ENCODE assay signal across 13 cellular contexts in genomic region chr4:5874811-5875465, GRCh38. TPM values are rescaled to one million over a fixed set of nuclear protein-coding genes. Genes with fewer than 3 reads are reported as not detected.
DNase-seq lines count a peak whose midpoint lies in the region; ATAC-seq, FAIRE-seq and TF ChIP-seq lines count a peak whose summit lies in the region.
"Had no signal": no experiment of that assay in that cellular context is flagged by ENCODE, and none has a peak within 500 bp of the region (broad histone marks: within the 10 kb centered on the region; RNA-seq: fewer than 3 reads in every experiment).

No MANE protein-coding gene starts in this region.

- H3K4me1 ChIP-seq in H1 (replicated peaks in 1 of 4; ENCODE audit: control insufficient read depth in 3 of 4, insufficient read depth in 4 of 4, low read length in 3 of 4): peaks cover 0 to 4% (median 3%) of the 10 kb centered on the region in 4 experiments; a peak in 4 of 7 replicates
- no peaks in the 10 kb centered on the region for H3K4me1 ChIP-seq in mucosa of descending colon (ENCODE audit: low read depth)

- H2AFZ ChIP-seq in H1 (ENCODE audit: low read length): no peak overlapping the region

- H3K36me3 Mint-ChIP-seq in Calu3 (ENCODE audit: insufficient read depth, unreplicated experiment): no peaks in the 10 kb centered on the region
- H3K36me3 Mint-ChIP-seq: activated CD4-positive, alpha-beta memory T cell treated with anti-CD3 and anti-CD28 coated beads for 36 hours; activated naive CD4-positive, alpha-beta T cell treated with anti-CD3 and anti-CD28 coated beads, Interleukin-2, amount 50 U/mL, for 24 hours had no signal

- no peak for TF ChIP-seq EP300 in H1 (IDR thresholded peaks at IDR 0.05; ENCODE audit: borderline replicate concordance in 1 of 2, low read depth in 2 of 2, low read length in 2 of 2)

- no peak overlapping the region for H2BK12ac ChIP-seq in H1 (ENCODE audit: low read depth, low read length)

- no peak overlapping the region for H3K4me3 Mint-ChIP-seq in Calu3 (ENCODE audit: low read depth, unreplicated experiment)
- H3K4me3 Mint-ChIP-seq: activated CD4-positive, alpha-beta memory T cell treated with anti-CD3 and anti-CD28 coated beads for 36 hours; activated naive CD4-positive, alpha-beta T cell treated with anti-CD3 and anti-CD28 coated beads, Interleukin-2, amount 50 U/mL, for 24 hours; nephron had no signal

- no peak overlapping the region for H3K14ac ChIP-seq in H1 (ENCODE audit: insufficient read length)

- CTCF ChIA-PET in H1 (lab: Charles Lee; ENCODE audit: partially characterized antibody) (interaction anchor here (0.7 to 2.2 kb wide), 8 partner anchors 10 to 108 kb away, joined by 3 to 9 read pairs (median 3); partner anchors contain the start of gene CRMP1), Calu3 (lab: Charles Lee) (interaction anchor here (0.7 kb wide), 1 partner anchor 16 kb away, joined by 4 read pairs; no protein-coding TSS in a partner anchor)

- TF ChIP-seq CTCF in H1 (IDR thresholded peaks at IDR 0.05; ENCODE audit: control extremely low read depth in 1 of 3, insufficient read depth in 1 of 3, low read depth in 1 of 3, low read length in 3 of 3): no peak
- no peak for TF ChIP-seq CTCF in mucosa of descending colon (IDR thresholded peaks at IDR 0.05)
- TF ChIP-seq CTCF in Calu3 (IDR thresholded peaks at IDR 0.05; ENCODE audit: unreplicated experiment): no peak

- no peak overlapping the region for H3K4me3 ChIP-seq in H1 (ENCODE audit: extremely low read depth in 1 of 4, insufficient read depth in 2 of 4, low read depth in 3 of 4, low read length in 4 of 4)
- H3K4me3 ChIP-seq in mucosa of descending colon: no peak overlapping the region
- H3K4me3 ChIP-seq: spleen had no signal

- TF ChIP-seq RAD21 in H1 (IDR thresholded peaks at IDR 0.05 in 1 of 2, conservative IDR thresholded peaks at IDR 0.05 in 1 of 2; ENCODE audit: low read depth in 2 of 2, low read length in 2 of 2): no peak

- no peak overlapping the region for H3K18ac ChIP-seq in H1 (ENCODE audit: extremely low read depth, low read length)

- H3K9ac ChIP-seq in H1 (replicated peaks in 1 of 4; ENCODE audit: extremely low read depth in 1 of 4, low read depth in 3 of 4, low read length in 3 of 4): no peak overlapping the region

- BruUV-seq in Calu3 (replicated peaks; lab: Mats Ljungman, UMichigan): no TSS peak

- H3K23me2 ChIP-seq in H1 (ENCODE audit: low read depth, low read length): no peaks in the 10 kb centered on the region

- no peak overlapping the region for H2BK15ac ChIP-seq in H1 (ENCODE audit: low read length)

- no peaks in the 10 kb centered on the region for H3K27me3 ChIP-seq in H1 (replicated peaks in 1 of 4; ENCODE audit: control insufficient read depth in 3 of 4, extremely low read depth in 1 of 4, insufficient read depth in 3 of 4, low read length in 3 of 4)

- no peak overlapping the region for H2BK5ac ChIP-seq in H1 (ENCODE audit: low read depth, low read length)

- H2AK5ac ChIP-seq in H1 (ENCODE audit: low read depth, low read length): no peak overlapping the region

- FAIRE-seq in H1 (lab: Jason Lieb, UNC): peak; percentile 76
- FAIRE-seq: islet of Langerhans had no signal

- H3K79me1 ChIP-seq in H1 (ENCODE audit: low read depth, low read length): peaks cover 43% of the 10 kb centered on the region

- no peaks in the 10 kb centered on the region for H3K4me1 Mint-ChIP-seq in Calu3 (ENCODE audit: low read depth, unreplicated experiment)
- H3K4me1 Mint-ChIP-seq: activated naive CD4-positive, alpha-beta T cell treated with anti-CD3 and anti-CD28 coated beads, Interleukin-2, amount 50 U/mL, for 24 hours had no signal

- no peaks in the 10 kb centered on the region for H3K27me3 Mint-ChIP-seq in Calu3 (ENCODE audit: unreplicated experiment)

- H2BK120ac ChIP-seq in H1 (replicated peaks; ENCODE audit: low read depth, low read length): no peak overlapping the region

- POLR2A ChIA-PET in H1 (lab: Charles Lee; ENCODE audit: partially characterized antibody): interaction anchor here (0.7 to 1.9 kb wide), 3 partner anchors 11 to 512 kb away, joined by 3 to 6 read pairs (median 4); no protein-coding TSS in a partner anchor

- no peak overlapping the region for H4K91ac ChIP-seq in H1 (replicated peaks; ENCODE audit: insufficient read length, low read length)

- no peak overlapping the region for H4K8ac ChIP-seq in H1 (ENCODE audit: extremely low read depth, insufficient read depth, low read length)

- no peak overlapping the region for H3K4me2 ChIP-seq in H1 (ENCODE audit: insufficient read depth in 1 of 2, low read depth in 2 of 2, low read length in 2 of 2)

- 26% methylated on average over 6 of the region's 6 CpGs; no CpG with 5 or more reads in 1 of the 2 experiments for WGBS in H1 (ENCODE audit: extremely low coverage in 1 of 2, insufficient coverage in 1 of 2, insufficient read length in 1 of 2, insufficient replicate concordance in 2 of 2, low coverage in 1 of 2, low lambda C conversion rate in 2 of 2, missing lambda C conversion rate in 1 of 2), 2 experiments

- H3K4ac ChIP-seq in H1 (replicated peaks; ENCODE audit: insufficient read length, low read depth, low read length): no peak overlapping the region

- no peak overlapping the region for H3K27ac Mint-ChIP-seq in Calu3 (ENCODE audit: unreplicated experiment)
- H3K27ac Mint-ChIP-seq: activated CD4-positive, alpha-beta memory T cell treated with anti-CD3 and anti-CD28 coated beads for 36 hours; activated naive CD4-positive, alpha-beta T cell treated with anti-CD3 and anti-CD28 coated beads, Interleukin-2, amount 50 U/mL, for 24 hours; nephron had no signal

- no peak overlapping the region for H4K5ac ChIP-seq in H1 (ENCODE audit: insufficient read length, low read depth, low read length)

- no peak for TF ChIP-seq POLR2A in H1 (IDR thresholded peaks at IDR 0.05; ENCODE audit: control extremely low read depth in 1 of 2, low read depth in 2 of 2, low read length in 2 of 2)

- H3K9me3 Mint-ChIP-seq in Calu3 (ENCODE audit: low read depth, unreplicated experiment): peaks cover 2% of the 10 kb centered on the region
- H3K9me3 Mint-ChIP-seq: activated naive CD4-positive, alpha-beta T cell treated with anti-CD3 and anti-CD28 coated beads, Interleukin-2, amount 50 U/mL, for 24 hours had no signal

- H3K27ac ChIP-seq in H1 (ENCODE audit: low read depth, low read length): no peak overlapping the region
- H3K27ac ChIP-seq: spleen had no signal

- ATAC-seq in mucosa of descending colon (peak; percentile 40), HG03025 (IDR thresholded peaks at IDR 0.05; ENCODE audit: low FRiP score, unreplicated experiment) (no peak)

- no peaks in the 10 kb centered on the region for H3K9me3 ChIP-seq in H1 (ENCODE audit: insufficient read depth in 2 of 2, low read depth in 1 of 2, low read length in 1 of 2)
- no peaks in the 10 kb centered on the region for H3K9me3 ChIP-seq in mucosa of descending colon
- H3K9me3 ChIP-seq: spleen had no signal

- H3K56ac ChIP-seq in H1 (replicated peaks; ENCODE audit: insufficient read length, low read depth, low read length): no peak overlapping the region

- H3K23ac ChIP-seq in H1 (ENCODE audit: insufficient read length): no peak overlapping the region

- DNase-seq in ELF-1 (ENCODE audit: low read depth, low spot score): peak; percentile 72
- peak; percentile 51 for DNase-seq in NCI-H345 (lab: John Stamatoyannopoulos, UW)
- DNase-seq in H1 (ENCODE audit: low read depth in 1 of 2, low spot score in 2 of 2): no peak
- peak in 1 of 3 donors; percentile 19 for DNase-seq in mucosa of descending colon
- DNase-seq in Calu3: no peak
- no peak for DNase-seq in activated CD8-positive, alpha-beta memory T cell treated with anti-CD3 and anti-CD28 coated beads, Interleukin-2, amount 50 U/mL, for 48 hours
- no peak for DNase-seq in NCI-H526 (lab: John Stamatoyannopoulos, UW)
- DNase-seq: activated CD4-positive, alpha-beta memory T cell treated with anti-CD3 and anti-CD28 coated beads for 36 hours; spleen had no signal

- H3K79me2 ChIP-seq in H1 (ENCODE audit: control insufficient read depth in 1 of 2, insufficient read depth in 2 of 2, low read length in 2 of 2): peaks cover 0 to 78% of the 10 kb centered on the region in 2 experiments

- H3K36me3 ChIP-seq in H1 (ENCODE audit: control insufficient read depth in 2 of 4, insufficient read depth in 4 of 4, low read length in 3 of 4) (peaks cover 0 to 8% (median 1%) of the 10 kb centered on the region in 4 experiments; a peak in 3 of 8 replicates), mucosa of descending colon (ENCODE audit: low read depth) (no peaks in the 10 kb centered on the region)
- H3K36me3 ChIP-seq: spleen had no signal

- H2BK20ac ChIP-seq in H1 (ENCODE audit: low read length): no peak overlapping the region

- H4K20me1 ChIP-seq in H1 (replicated peaks in 1 of 2; ENCODE audit: control insufficient read depth in 1 of 2, insufficient read depth in 2 of 2, low read length in 2 of 2): peaks cover 45 to 55% of the 10 kb centered on the region in 2 experiments

- intact Hi-C loops in mucosa of descending colon (cut with DNase I, micrococcal nuclease): no loop called here
- intact Hi-C loops in Calu3 (cut with micrococcal nuclease; ENCODE audit: unreplicated experiment): no loop called here

TF ChIP-seq in H1, 55 proteins besides CTCF, POLR2A, EP300 and RAD21 (continues in another document):
- TF ChIP-seq RXRA (IDR thresholded peaks at IDR 0.05; ENCODE audit: insufficient read depth, low read depth, low read length) (no peak), BCL11A (IDR thresholded peaks at IDR 0.05; ENCODE audit: low read depth in 2 of 2, low read length in 2 of 2) (no peak), YY1 (IDR thresholded peaks at IDR 0.05; ENCODE audit: low read depth, low read length) (0 out of 2 replicates have a peak, but pooled peaks have one; percentile 20), GTF2F1 (IDR thresholded peaks at IDR 0.05; ENCODE audit: borderline replicate concordance, low read depth, low read length) (no peak), CBX8 (IDR thresholded peaks at IDR 0.05; ENCODE audit: borderline replicate concordance, low read depth, low read length) (no peak), SIN3A (conservative IDR thresholded peaks at IDR 0.05 in 1 of 2, IDR thresholded peaks at IDR 0.05 in 1 of 2; ENCODE audit: low read depth in 1 of 2, low read length in 2 of 2) (peak; percentile 95 to 97), HDAC6 (IDR thresholded peaks at IDR 0.05; ENCODE audit: low read depth, low read length) (no peak), CHD1 (IDR thresholded peaks at IDR 0.05; ENCODE audit: low read depth, low read length) (no peak)

RNA-seq across cellular contexts. Expression of gene CRMP1, which starts 17.9 kb away (rescaled TPM):
- total RNA-seq in H1 (2021; fragmentation: NEBNext Ultra II Directional; extraction: Animal tissue kit (Norgen Biotek cat#: 25700)): 117 and 120 TPM in 2 replicates
- polyA plus RNA-seq in H1 (2011; rRNA removed): 131 and 137 TPM in 2 replicates
- polyA plus RNA-seq in H1 (2011; cell fraction: cytosol; rRNA removed): 121 TPM
- polyA plus RNA-seq in H1 (2011; cell fraction: nucleus; rRNA removed): 117 TPM
- polyA plus RNA-seq in H1 (2012, experiment 1 of 2): 104 to 147 TPM (median 135 TPM) in 4 replicates
- 125 TPM for polyA plus RNA-seq in H1 (2012, experiment 2 of 2)
- 92.2 TPM for polyA plus RNA-seq in H1 (2013, experiment 1 of 2)
- 91.3 TPM for polyA plus RNA-seq in H1 (2013, experiment 2 of 2)
- polyA minus RNA-seq in H1 (2011; rRNA and poly(A)+ RNA removed): 101 and 107 TPM in 2 replicates
- polyA minus RNA-seq in H1 (2011; cell fraction: cytosol; rRNA and poly(A)+ RNA removed): 75.3 TPM
- polyA minus RNA-seq in H1 (2011; cell fraction: nucleus; rRNA and poly(A)+ RNA removed): 50.6 TPM
- total RNA-seq in mucosa of descending colon (1 to 10 TPM in 2 of 3 donors, under 1 TPM in 1; 0.58 to 4.4 (median 1.0) TPM), Calu3 (2022) (not detected in 2 replicates)
- total RNA-seq: activated CD4-positive, alpha-beta memory T cell treated with anti-CD3 and anti-CD28 coated beads for 36 hours had no signal

Comparison
In these comparisons a context has a peak if more than half of its experiments do, and no peak if none do; other contexts are left out.
1. DNase-seq: peak in ELF-1 (single experiment) and NCI-H345 (single experiment); none in H1 (0 of 2), Calu3 (single experiment), activated CD8-positive, alpha-beta memory T cell treated with anti-CD3 and anti-CD28 coated beads, Interleukin-2, amount 50 U/mL, for 48 hours (single experiment) and NCI-H526 (0 of 2).
2. RNA of gene CRMP1, which starts 17.9 kb away (total RNA-seq): 117 to 120 TPM in H1; 0.58 to 4.4 TPM in mucosa of descending colon and not detected in Calu3; every median in the first group is over 10 times any median in the second.